Comparison of ENCODE assay signal across 21 cellular contexts in genomic region chr22:25939384-25939783, GRCh38.
DNase-seq lines count a peak whose midpoint lies in the region; ATAC-seq and TF ChIP-seq lines count a peak whose summit lies in the region.
"Had no signal": no experiment of that assay in that cellular context is flagged by ENCODE, and none has a peak within 500 bp of the region (broad histone marks: within the 10 kb centered on the region; RNA-seq: fewer than 3 reads in every experiment).

No MANE protein-coding gene starts in this region.

- H3K36me3 Mint-ChIP-seq in WTC11, result no peaks in the 10 kb centered on the region; the same call in none of the 2 replicates
- H3K36me3 Mint-ChIP-seq: CD14-positive monocyte; CD4-positive, alpha-beta memory T cell; CD4-positive, CD25-positive, alpha-beta regulatory T cell; CD8-positive, alpha-beta memory T cell had no signal

- no peaks in the 10 kb centered on the region for H3K79me2 ChIP-seq in OCI-LY3 (ENCODE audit: low read length)

- peaks cover 8% of the 10 kb centered on the region for H3K9me3 Mint-ChIP-seq in WTC11

- CTCF ChIA-PET in WTC11 (lab: Charles Lee), result no interaction called here

- H3K27ac ChIP-seq in OCI-LY3 (ENCODE audit: low read length), result no peak overlapping the region
- H3K27ac ChIP-seq: A549, BLaER1 had no signal

- H3K4me2 ChIP-seq in OCI-LY3 (ENCODE audit: low read length), result no peak overlapping the region
- H3K4me2 ChIP-seq: A549, BLaER1 had no signal

- peaks cover 72% of the 10 kb centered on the region for H3K4me1 Mint-ChIP-seq in WTC11
- H3K4me1 Mint-ChIP-seq: B cell; CD14-positive monocyte; CD4-positive, alpha-beta memory T cell; CD4-positive, CD25-positive, alpha-beta regulatory T cell; CD8-positive, alpha-beta memory T cell had no signal

- H3K9me3 ChIP-seq in OCI-LY3 (ENCODE audit: insufficient read depth, low read length), result no peaks in the 10 kb centered on the region
- H3K9me3 ChIP-seq: A549, BLaER1 had no signal

- POLR2A ChIA-PET in WTC11 (lab: Charles Lee), result no interaction called here

- no peak overlapping the region for H2AFZ ChIP-seq in OCI-LY3 (ENCODE audit: low read depth, low read length)

- H3K4me1 ChIP-seq in OCI-LY3 (ENCODE audit: low read length), result peaks cover 39% of the 10 kb centered on the region
- H3K4me1 ChIP-seq: A549, BLaER1 had no signal

- peak; percentile 10; the same call in 1 of the 2 replicates for TF ChIP-seq CTCF in OCI-LY3 (IDR thresholded peaks at IDR 0.05; ENCODE audit: low read depth, low read length)
- TF ChIP-seq CTCF in WTC11 (IDR thresholded peaks at IDR 0.05), result no peak

- peaks cover 18% of the 10 kb centered on the region for H3K27me3 Mint-ChIP-seq in WTC11 (ENCODE audit: low read depth)

- H3K27ac Mint-ChIP-seq in WTC11, result no peak overlapping the region
- H3K27ac Mint-ChIP-seq: B cell; CD14-positive monocyte; CD4-positive, alpha-beta memory T cell; CD4-positive, CD25-positive, alpha-beta regulatory T cell; CD8-positive, alpha-beta memory T cell had no signal

- H4K20me1 ChIP-seq in OCI-LY3 (ENCODE audit: insufficient read depth, low read length), result no peaks in the 10 kb centered on the region
- H4K20me1 ChIP-seq: BLaER1 had no signal

- H3K27me3 ChIP-seq in OCI-LY3 (ENCODE audit: low read depth, low read length), result no peaks in the 10 kb centered on the region
- H3K27me3 ChIP-seq: BLaER1 had no signal

- H3K9ac ChIP-seq in OCI-LY3 (ENCODE audit: low read length), result no peak overlapping the region
- H3K9ac ChIP-seq: BLaER1 had no signal

- ATAC-seq in WTC11, result no peak
- ATAC-seq: A549 had no signal

- no peak overlapping the region for H3K4me3 ChIP-seq in OCI-LY3 (ENCODE audit: low read length)
- H3K4me3 ChIP-seq: A549, BLaER1 had no signal

- H3K36me3 ChIP-seq in OCI-LY3 (replicated peaks; ENCODE audit: low read depth, low read length), result peaks cover 66% of the 10 kb centered on the region
- H3K36me3 ChIP-seq: BLaER1 had no signal

- H3K4me3 Mint-ChIP-seq in WTC11, result no peak overlapping the region
- H3K4me3 Mint-ChIP-seq: B cell; CD14-positive monocyte; CD4-positive, alpha-beta memory T cell; CD4-positive, CD25-positive, alpha-beta regulatory T cell; CD8-positive, alpha-beta memory T cell had no signal

- DNase-seq in WTC11 (ENCODE audit: low spot score) (no peak), islet precursor cell (peak; percentile 5), 8988T (no peak), nucleus accumbens (lab: John Stamatoyannopoulos, UW) (no peak)
- no peak for DNase-seq in stimulated activated CD4-positive, alpha-beta T cell treated with anti-CD3 and anti-CD28 coated beads, Interleukin-4, amount 100 ng/mL, for 4 hours
- DNase-seq: AML-193; C1 segment of cervical spinal cord; CD4-positive, alpha-beta memory T cell; CD4-positive, CD25-positive, alpha-beta regulatory T cell; CD8-positive, alpha-beta memory T cell; COR-L47; DMS 273 treated with DMSO at 0.1 percent for 48 hours; DMS153; DMS53; DMS79; GF-D8 had no signal

TF ChIP-seq in WTC11, 78 proteins besides CTCF, POLR2A, EP300 and RAD21:
- TF ChIP-seq CREB1 (CRISPR knock-in tag; IDR thresholded peaks at IDR 0.05) (no peak), SOX15 (CRISPR knock-in tag; IDR thresholded peaks at IDR 0.05) (no peak)
- TF ChIP-seq, protein P1, sequence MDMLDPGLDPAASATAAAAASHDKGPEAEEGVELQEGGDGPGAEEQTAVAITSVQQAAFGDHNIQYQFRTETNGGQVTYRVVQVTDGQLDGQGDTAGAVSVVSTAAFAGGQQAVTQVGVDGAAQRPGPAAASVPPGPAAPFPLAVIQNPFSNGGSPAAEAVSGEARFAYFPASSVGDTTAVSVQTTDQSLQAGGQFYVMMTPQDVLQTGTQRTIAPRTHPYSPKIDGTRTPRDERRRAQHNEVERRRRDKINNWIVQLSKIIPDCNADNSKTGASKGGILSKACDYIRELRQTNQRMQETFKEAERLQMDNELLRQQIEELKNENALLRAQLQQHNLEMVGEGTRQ (CRISPR knock-in tag; IDR thresholded peaks at IDR 0.05), result peak; percentile 57
